Comparison of ENCODE assay signal across 8 cellular contexts in genomic region chr2:85439569-85439968, GRCh38. TPM values are rescaled to one million over a fixed set of nuclear protein-coding genes. Genes with fewer than 3 reads are reported as not detected.
DNase-seq lines count a peak whose midpoint lies in the region; ATAC-seq and TF ChIP-seq lines count a peak whose summit lies in the region.
"Not testable (repeated sequence)": the region's sequence is repeated elsewhere in the genome, so short reads cannot be mapped to it uniquely, and the experiment has no call there.

No MANE protein-coding gene starts in this region.

- not testable (repeated sequence) for H3K27ac ChIP-seq in CD4-positive, alpha-beta T cell (ENCODE audit: low read depth, low read length); naive thymus-derived CD4-positive, alpha-beta T cell (ENCODE audit: low read depth, low read length)
- H3K27ac ChIP-seq in upper lobe of left lung: peak overlapping the region in 3 of 4 donors; percentile 98

- WGBS in upper lobe of left lung, 2 donors: 94 to 97% methylated on average over 8 to 9 of the region's 9 CpGs

- not testable (repeated sequence) for H3K9me3 Mint-ChIP-seq in CD4-positive, alpha-beta T cell; T-helper 1 cell treated with Interleukin-12 subunit alpha and Interleukin-12 subunit beta and Interleukin-4 antibody, amounts not matched to agents 30 μg/mL and 1 μg/mL, for 36 hours; activated CD8-positive, alpha-beta T cell treated with anti-CD3 and anti-CD28 coated beads, Interleukin-2, amount 10 ng/mL, durations not matched to agents 7 days and 5 days (ENCODE audit: insufficient read depth); activated naive CD4-positive, alpha-beta T cell treated with anti-CD3 and anti-CD28 coated beads, Interleukin-2, amount 50 U/mL, for 72 hours; central memory CD8-positive, alpha-beta T cell; naive thymus-derived CD4-positive, alpha-beta T cell; stimulated activated naive CD8-positive, alpha-beta T cell treated with anti-CD3 and anti-CD28 coated beads, Interleukin-15, amount 100 ng/mL, for 72 hours

- not testable (repeated sequence) for ATAC-seq in CD4-positive, alpha-beta T cell (ENCODE audit: poor library complexity); activated CD8-positive, alpha-beta T cell treated with anti-CD3 and anti-CD28 coated beads, Interleukin-2, amount 10 ng/mL, durations not matched to agents 7 days and 5 days; activated naive CD4-positive, alpha-beta T cell treated with anti-CD3 and anti-CD28 coated beads, Interleukin-2, amount 50 U/mL, for 72 hours; central memory CD8-positive, alpha-beta T cell (replicated peaks; ENCODE audit: extremely low read depth, poor library complexity, severe bottlenecking); naive thymus-derived CD4-positive, alpha-beta T cell; stimulated activated naive CD8-positive, alpha-beta T cell treated with anti-CD3 and anti-CD28 coated beads, Interleukin-15, amount 100 ng/mL, for 72 hours; upper lobe of left lung (ENCODE audit: low FRiP score in 2 of 2)

- H3K4me3 ChIP-seq in naive thymus-derived CD4-positive, alpha-beta T cell (ENCODE audit: low read length); upper lobe of left lung: not testable (repeated sequence)

- H3K4me1 ChIP-seq in naive thymus-derived CD4-positive, alpha-beta T cell (ENCODE audit: control insufficient read depth in 2 of 2, insufficient read depth in 2 of 2, low read length in 2 of 2): peaks cover 12 to 25% of the 10 kb centered on the region in 2 donors
- peaks cover 27 to 40% (median 34%) of the 10 kb centered on the region in 4 donors for H3K4me1 ChIP-seq in upper lobe of left lung

- H3K36me3 ChIP-seq in naive thymus-derived CD4-positive, alpha-beta T cell (ENCODE audit: control insufficient read depth in 2 of 3, insufficient read depth in 3 of 3, low read length in 3 of 3); upper lobe of left lung: not testable (repeated sequence)

- H3K27me3 Mint-ChIP-seq in CD4-positive, alpha-beta T cell; T-helper 1 cell treated with Interleukin-12 subunit alpha and Interleukin-12 subunit beta and Interleukin-4 antibody, amounts not matched to agents 30 μg/mL and 1 μg/mL, for 36 hours (ENCODE audit: low read depth); activated CD8-positive, alpha-beta T cell treated with anti-CD3 and anti-CD28 coated beads, Interleukin-2, amount 10 ng/mL, durations not matched to agents 7 days and 5 days (ENCODE audit: low read depth); central memory CD8-positive, alpha-beta T cell; naive thymus-derived CD4-positive, alpha-beta T cell; stimulated activated naive CD8-positive, alpha-beta T cell treated with anti-CD3 and anti-CD28 coated beads, Interleukin-15, amount 100 ng/mL, for 72 hours: not testable (repeated sequence)

- not testable (repeated sequence) for H3K9me3 ChIP-seq in CD4-positive, alpha-beta T cell (ENCODE audit: control insufficient read depth, low read length); naive thymus-derived CD4-positive, alpha-beta T cell (ENCODE audit: control insufficient read depth in 2 of 3, low read length in 3 of 3); upper lobe of left lung

- intact Hi-C loops in CD4-positive, alpha-beta T cell (cut with DNase I, micrococcal nuclease): not testable (repeated sequence)
- intact Hi-C loops in naive thymus-derived CD4-positive, alpha-beta T cell (cut with micrococcal nuclease): loop anchor here in 1 of 2 donors (2.0 kb wide), 1 partner anchor 85 kb away; the partner anchor contains the start of genes ELMOD3 and RETSAT

- not testable (repeated sequence) for H3K36me3 Mint-ChIP-seq in CD4-positive, alpha-beta T cell (ENCODE audit: low read depth); T-helper 1 cell treated with Interleukin-12 subunit alpha and Interleukin-12 subunit beta and Interleukin-4 antibody, amounts not matched to agents 30 μg/mL and 1 μg/mL, for 36 hours (ENCODE audit: low read depth); activated CD8-positive, alpha-beta T cell treated with anti-CD3 and anti-CD28 coated beads, Interleukin-2, amount 10 ng/mL, durations not matched to agents 7 days and 5 days (ENCODE audit: low read depth); activated naive CD4-positive, alpha-beta T cell treated with anti-CD3 and anti-CD28 coated beads, Interleukin-2, amount 50 U/mL, for 72 hours; central memory CD8-positive, alpha-beta T cell (ENCODE audit: insufficient read depth); naive thymus-derived CD4-positive, alpha-beta T cell

- CTCF ChIA-PET in CD4-positive, alpha-beta T cell (lab: Charles Lee): not testable (repeated sequence)
- CTCF ChIA-PET in activated CD8-positive, alpha-beta T cell treated with anti-CD3 and anti-CD28 coated beads, Interleukin-2, amount 10 ng/mL, durations not matched to agents 7 days and 5 days (lab: Charles Lee): interaction anchor here (0.9 to 2.5 kb wide), 5 partner anchors 11 to 404 kb away, joined by 3 to 8 read pairs (median 5); no protein-coding TSS in a partner anchor
- CTCF ChIA-PET in naive thymus-derived CD4-positive, alpha-beta T cell (lab: Charles Lee): interaction anchor here (1.2 kb wide), 1 partner anchor 198 kb away, joined by 3 read pairs; no protein-coding TSS in a partner anchor

- not testable (repeated sequence) for TF ChIP-seq CTCF in CD4-positive, alpha-beta T cell (IDR thresholded peaks at IDR 0.05); upper lobe of left lung (IDR thresholded peaks at IDR 0.05)

- POLR2A ChIA-PET in CD4-positive, alpha-beta T cell (lab: Charles Lee): interaction anchor here (1.5 to 1.7 kb wide), 2 partner anchors 85 to 99 kb away, joined by 3 to 7 read pairs; partner anchors contain the start of genes ELMOD3, MAT2A and RETSAT
- POLR2A ChIA-PET in activated CD8-positive, alpha-beta T cell treated with anti-CD3 and anti-CD28 coated beads, Interleukin-2, amount 10 ng/mL, durations not matched to agents 7 days and 5 days (lab: Charles Lee): interaction anchor here (1.1 to 8.3 kb wide), 3 partner anchors 20 to 105 kb away, joined by 3 to 88 read pairs (median 4); partner anchors contain the start of gene MAT2A
- POLR2A ChIA-PET in naive thymus-derived CD4-positive, alpha-beta T cell (lab: Charles Lee): interaction anchor here (2.7 kb wide), 1 partner anchor 100 kb away, joined by 27 read pairs; the partner anchor contains the start of gene MAT2A

- TF ChIP-seq EP300 in upper lobe of left lung (IDR thresholded peaks at IDR 0.05): not testable (repeated sequence)

- not testable (repeated sequence) for TF ChIP-seq POLR2A in upper lobe of left lung (IDR thresholded peaks at IDR 0.05)

- H3K4me3 Mint-ChIP-seq in CD4-positive, alpha-beta T cell: peak overlapping the region; percentile 54
- H3K4me3 Mint-ChIP-seq in T-helper 1 cell treated with Interleukin-12 subunit alpha and Interleukin-12 subunit beta and Interleukin-4 antibody, amounts not matched to agents 30 μg/mL and 1 μg/mL, for 36 hours: peak overlapping the region; percentile 10
- H3K4me3 Mint-ChIP-seq in activated CD8-positive, alpha-beta T cell treated with anti-CD3 and anti-CD28 coated beads, Interleukin-2, amount 10 ng/mL, durations not matched to agents 7 days and 5 days: peak overlapping the region; percentile 70
- not testable (repeated sequence) for H3K4me3 Mint-ChIP-seq in central memory CD8-positive, alpha-beta T cell
- H3K4me3 Mint-ChIP-seq in naive thymus-derived CD4-positive, alpha-beta T cell: peak overlapping the region in 6 of 10 donors; percentile 53 to 71 (median 62)
- peak overlapping the region; percentile 79 to 92 for H3K4me3 Mint-ChIP-seq in stimulated activated naive CD8-positive, alpha-beta T cell treated with anti-CD3 and anti-CD28 coated beads, Interleukin-15, amount 100 ng/mL, for 72 hours

- H3K27me3 ChIP-seq in CD4-positive, alpha-beta T cell (ENCODE audit: control insufficient read depth, insufficient read depth, low read length); naive thymus-derived CD4-positive, alpha-beta T cell (ENCODE audit: control insufficient read depth in 2 of 2, insufficient read depth in 2 of 2, low read length in 2 of 2); upper lobe of left lung: not testable (repeated sequence)

- peak overlapping the region; percentile 91 for H3K27ac Mint-ChIP-seq in CD4-positive, alpha-beta T cell
- H3K27ac Mint-ChIP-seq in T-helper 1 cell treated with Interleukin-12 subunit alpha and Interleukin-12 subunit beta and Interleukin-4 antibody, amounts not matched to agents 30 μg/mL and 1 μg/mL, for 36 hours: peak overlapping the region; percentile 84
- H3K27ac Mint-ChIP-seq in activated CD8-positive, alpha-beta T cell treated with anti-CD3 and anti-CD28 coated beads, Interleukin-2, amount 10 ng/mL, durations not matched to agents 7 days and 5 days: peak overlapping the region; percentile 96
- H3K27ac Mint-ChIP-seq in activated naive CD4-positive, alpha-beta T cell treated with anti-CD3 and anti-CD28 coated beads, Interleukin-2, amount 50 U/mL, for 72 hours: peak overlapping the region; percentile 93 to 96
- peak overlapping the region; percentile 32 for H3K27ac Mint-ChIP-seq in central memory CD8-positive, alpha-beta T cell (ENCODE audit: low read depth)
- H3K27ac Mint-ChIP-seq in naive thymus-derived CD4-positive, alpha-beta T cell: peak overlapping the region in 7 of 9 donors; percentile 62 to 87 (median 69)
- H3K27ac Mint-ChIP-seq in stimulated activated naive CD8-positive, alpha-beta T cell treated with anti-CD3 and anti-CD28 coated beads, Interleukin-15, amount 100 ng/mL, for 72 hours: peak overlapping the region; percentile 90 to 97

- DNase-seq in CD4-positive, alpha-beta T cell; activated CD8-positive, alpha-beta T cell treated with anti-CD3 and anti-CD28 coated beads, Interleukin-2, amount 10 ng/mL, durations not matched to agents 7 days and 5 days; activated naive CD4-positive, alpha-beta T cell treated with anti-CD3 and anti-CD28 coated beads, Interleukin-2, amount 50 U/mL, for 72 hours (ENCODE audit: low spot score in 2 of 2); central memory CD8-positive, alpha-beta T cell (ENCODE audit: low spot score in 2 of 2); naive thymus-derived CD4-positive, alpha-beta T cell; stimulated activated naive CD8-positive, alpha-beta T cell treated with anti-CD3 and anti-CD28 coated beads, Interleukin-15, amount 100 ng/mL, for 72 hours; upper lobe of left lung: not testable (repeated sequence)

- H3K4me1 Mint-ChIP-seq in CD4-positive, alpha-beta T cell (ENCODE audit: low read depth): peaks cover 37% of the 10 kb centered on the region
- peaks cover 24% of the 10 kb centered on the region for H3K4me1 Mint-ChIP-seq in T-helper 1 cell treated with Interleukin-12 subunit alpha and Interleukin-12 subunit beta and Interleukin-4 antibody, amounts not matched to agents 30 μg/mL and 1 μg/mL, for 36 hours (ENCODE audit: low read depth)
- H3K4me1 Mint-ChIP-seq in activated CD8-positive, alpha-beta T cell treated with anti-CD3 and anti-CD28 coated beads, Interleukin-2, amount 10 ng/mL, durations not matched to agents 7 days and 5 days (ENCODE audit: low read depth): peaks cover 46% of the 10 kb centered on the region
- H3K4me1 Mint-ChIP-seq in central memory CD8-positive, alpha-beta T cell: peaks cover 19% of the 10 kb centered on the region
- peaks cover 15 to 42% (median 34%) of the 10 kb centered on the region in 7 donors for H3K4me1 Mint-ChIP-seq in naive thymus-derived CD4-positive, alpha-beta T cell
- H3K4me1 Mint-ChIP-seq in stimulated activated naive CD8-positive, alpha-beta T cell treated with anti-CD3 and anti-CD28 coated beads, Interleukin-15, amount 100 ng/mL, for 72 hours: peaks cover 49% of the 10 kb centered on the region

RNA-seq across cellular contexts. Expression of gene SH2D6, which starts 21.1 kb away (rescaled TPM):
- total RNA-seq in CD4-positive, alpha-beta T cell: under 1 TPM in 1 of 2 experiments, not detected in 1; 0.30 TPM
- total RNA-seq in activated CD8-positive, alpha-beta T cell treated with anti-CD3 and anti-CD28 coated beads, Interleukin-2, amount 10 ng/mL, durations not matched to agents 7 days and 5 days: under 1 TPM; 0.61 to 0.73 TPM
- total RNA-seq in activated naive CD4-positive, alpha-beta T cell treated with anti-CD3 and anti-CD28 coated beads, Interleukin-2, amount 50 U/mL, for 72 hours: 1 to 10 TPM in 1 of 2 donors, under 1 TPM in 1; 0.55 to 2.5 TPM
- total RNA-seq in naive thymus-derived CD4-positive, alpha-beta T cell: 1 to 10 TPM in 1 of 5 experiments, under 1 TPM in 2, not detected in 2; 0.48 to 1.1 (median 0.94) TPM
- not detected for polyA plus RNA-seq in naive thymus-derived CD4-positive, alpha-beta T cell
- total RNA-seq in upper lobe of left lung: under 1 TPM in 1 of 6 donors, not detected in 5; 0.51 TPM

RNA-seq across cellular contexts. Expression of gene CAPG, which starts 29.4 kb away (rescaled TPM):
- total RNA-seq in CD4-positive, alpha-beta T cell: 10 to 100 TPM; 21.7 to 23.3 TPM
- 100 to 1,000 TPM; 282 to 288 TPM for total RNA-seq in activated CD8-positive, alpha-beta T cell treated with anti-CD3 and anti-CD28 coated beads, Interleukin-2, amount 10 ng/mL, durations not matched to agents 7 days and 5 days
- 10 to 100 TPM; 38.0 to 39.8 TPM for total RNA-seq in activated naive CD4-positive, alpha-beta T cell treated with anti-CD3 and anti-CD28 coated beads, Interleukin-2, amount 50 U/mL, for 72 hours
- total RNA-seq in naive thymus-derived CD4-positive, alpha-beta T cell: 100 to 1,000 TPM in 2 of 5 experiments, 10 to 100 TPM in 3; 12.9 to 265 (median 29.7) TPM
- polyA plus RNA-seq in naive thymus-derived CD4-positive, alpha-beta T cell: 10 to 100 TPM; 34.3 to 36.4 TPM
- total RNA-seq in upper lobe of left lung: 100 to 1,000 TPM; 169 to 611 (median 375) TPM

Comparison
In these comparisons a context has a peak if more than half of its experiments do, and no peak if none do; other contexts are left out.
1. H3K27ac Mint-ChIP-seq: peak in every context shown above with its lines; median percentile 96 in activated CD8-positive, alpha-beta T cell treated with anti-CD3 and anti-CD28 coated beads, Interleukin-2, amount 10 ng/mL, durations not matched to agents 7 days and 5 days; 94 in activated naive CD4-positive, alpha-beta T cell treated with anti-CD3 and anti-CD28 coated beads, Interleukin-2, amount 50 U/mL, for 72 hours; 94 in stimulated activated naive CD8-positive, alpha-beta T cell treated with anti-CD3 and anti-CD28 coated beads, Interleukin-15, amount 100 ng/mL, for 72 hours; 91 in CD4-positive, alpha-beta T cell; 84 in T-helper 1 cell treated with Interleukin-12 subunit alpha and Interleukin-12 subunit beta and Interleukin-4 antibody, amounts not matched to agents 30 μg/mL and 1 μg/mL, for 36 hours; 69 in naive thymus-derived CD4-positive, alpha-beta T cell; 32 in central memory CD8-positive, alpha-beta T cell.